Comparison of ENCODE assay signal across 1 cellular context in the genomic region with DNA sequence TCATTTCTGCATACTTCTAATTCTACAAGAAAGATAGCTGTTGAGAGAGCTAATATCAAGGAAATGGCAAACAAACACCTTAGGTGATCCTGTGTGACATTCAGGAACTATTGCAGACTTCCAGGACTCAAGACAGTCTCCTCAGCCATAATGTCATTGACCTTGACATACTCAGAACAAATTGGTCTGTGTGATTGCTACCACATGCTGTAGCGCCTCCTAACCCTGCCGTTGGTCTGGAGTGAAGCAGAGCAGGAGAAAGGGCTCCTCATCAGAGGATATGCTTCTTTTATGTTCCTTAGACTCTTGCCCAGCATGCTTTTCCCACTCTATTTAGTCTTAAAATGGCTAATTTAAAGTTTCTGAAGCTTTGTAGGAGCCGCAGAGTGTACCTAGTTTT.
TF ChIP-seq lines count a peak whose summit lies in the region.

No MANE protein-coding gene starts in this region.

TF ChIP-seq in WTC11, 78 proteins besides CTCF, POLR2A, EP300 and RAD21:
- TF ChIP-seq PRDM15 (CRISPR knock-in tag; IDR thresholded peaks at IDR 0.05) (no peak), ESRRA (CRISPR knock-in tag; IDR thresholded peaks at IDR 0.05; ENCODE audit: borderline replicate concordance) (no peak), KAT7 (CRISPR knock-in tag; IDR thresholded peaks at IDR 0.05; ENCODE audit: borderline replicate concordance) (no peak), TEAD4 (CRISPR knock-in tag; IDR thresholded peaks at IDR 0.05) (no peak), E2F5 (CRISPR knock-in tag; IDR thresholded peaks at IDR 0.05) (no peak), MAX (CRISPR knock-in tag; IDR thresholded peaks at IDR 0.05) (no peak), NR3C1 (CRISPR knock-in tag; conservative IDR thresholded peaks at IDR 0.05; ENCODE audit: low read depth) (no peak), EMX1 (CRISPR knock-in tag; IDR thresholded peaks at IDR 0.05) (no peak), TCF7 (CRISPR knock-in tag; IDR thresholded peaks at IDR 0.05; ENCODE audit: low read depth) (no peak), JAZF1 (CRISPR knock-in tag; IDR thresholded peaks at IDR 0.05) (no peak), CBFB (CRISPR knock-in tag; IDR thresholded peaks at IDR 0.05; ENCODE audit: low read depth) (no peak), ATF2 (CRISPR knock-in tag; IDR thresholded peaks at IDR 0.05; ENCODE audit: borderline replicate concordance, low read depth) (no peak)
- TF ChIP-seq, protein P1, sequence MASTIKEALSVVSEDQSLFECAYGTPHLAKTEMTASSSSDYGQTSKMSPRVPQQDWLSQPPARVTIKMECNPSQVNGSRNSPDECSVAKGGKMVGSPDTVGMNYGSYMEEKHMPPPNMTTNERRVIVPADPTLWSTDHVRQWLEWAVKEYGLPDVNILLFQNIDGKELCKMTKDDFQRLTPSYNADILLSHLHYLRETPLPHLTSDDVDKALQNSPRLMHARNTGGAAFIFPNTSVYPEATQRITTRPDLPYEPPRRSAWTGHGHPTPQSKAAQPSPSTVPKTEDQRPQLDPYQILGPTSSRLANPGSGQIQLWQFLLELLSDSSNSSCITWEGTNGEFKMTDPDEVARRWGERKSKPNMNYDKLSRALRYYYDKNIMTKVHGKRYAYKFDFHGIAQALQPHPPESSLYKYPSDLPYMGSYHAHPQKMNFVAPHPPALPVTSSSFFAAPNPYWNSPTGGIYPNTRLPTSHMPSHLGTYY (CRISPR knock-in tag; IDR thresholded peaks at IDR 0.05): no peak
- TF ChIP-seq, protein P2, sequence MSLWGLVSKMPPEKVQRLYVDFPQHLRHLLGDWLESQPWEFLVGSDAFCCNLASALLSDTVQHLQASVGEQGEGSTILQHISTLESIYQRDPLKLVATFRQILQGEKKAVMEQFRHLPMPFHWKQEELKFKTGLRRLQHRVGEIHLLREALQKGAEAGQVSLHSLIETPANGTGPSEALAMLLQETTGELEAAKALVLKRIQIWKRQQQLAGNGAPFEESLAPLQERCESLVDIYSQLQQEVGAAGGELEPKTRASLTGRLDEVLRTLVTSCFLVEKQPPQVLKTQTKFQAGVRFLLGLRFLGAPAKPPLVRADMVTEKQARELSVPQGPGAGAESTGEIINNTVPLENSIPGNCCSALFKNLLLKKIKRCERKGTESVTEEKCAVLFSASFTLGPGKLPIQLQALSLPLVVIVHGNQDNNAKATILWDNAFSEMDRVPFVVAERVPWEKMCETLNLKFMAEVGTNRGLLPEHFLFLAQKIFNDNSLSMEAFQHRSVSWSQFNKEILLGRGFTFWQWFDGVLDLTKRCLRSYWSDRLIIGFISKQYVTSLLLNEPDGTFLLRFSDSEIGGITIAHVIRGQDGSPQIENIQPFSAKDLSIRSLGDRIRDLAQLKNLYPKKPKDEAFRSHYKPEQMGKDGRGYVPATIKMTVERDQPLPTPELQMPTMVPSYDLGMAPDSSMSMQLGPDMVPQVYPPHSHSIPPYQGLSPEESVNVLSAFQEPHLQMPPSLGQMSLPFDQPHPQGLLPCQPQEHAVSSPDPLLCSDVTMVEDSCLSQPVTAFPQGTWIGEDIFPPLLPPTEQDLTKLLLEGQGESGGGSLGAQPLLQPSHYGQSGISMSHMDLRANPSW (CRISPR knock-in tag; conservative IDR thresholded peaks at IDR 0.05; ENCODE audit: low read depth): no peak
